Comparison of ENCODE assay signal across 19 cellular contexts in genomic region chr19:3340340-3340739, GRCh38.
"Had no signal": no experiment of that assay in that cellular context is flagged by ENCODE, and none has a peak within 500 bp of the region (broad histone marks: within the 10 kb centered on the region; RNA-seq: fewer than 3 reads in every experiment).

No MANE protein-coding gene starts in this region.

- H3K27ac Mint-ChIP-seq: activated B cell treated with CpG ODN at 0.5 μM for 24 hours; activated CD8-positive, alpha-beta T cell treated with anti-CD3 and anti-CD28 coated beads, Interleukin-2, amount 10 ng/mL, durations not matched to agents 7 days and 5 days; activated naive CD4-positive, alpha-beta T cell treated with anti-CD3 and anti-CD28 coated beads, Interleukin-2, amount 10 ng/mL, durations not matched to agents 7 days and 5 days; activated T-cell treated with anti-CD3 and anti-CD28 coated beads, Interleukin-2, amount 50 U/mL, for 24 hours; dendritic cell treated with granulocyte-macrophage colony-stimulating factor and Interleukin-4, amounts not matched to agents 40 ng/mL and 50 ng/mL, for 4 days; mesothelial cell of epicardium had no signal

- H3K4me3 ChIP-seq: lower lobe of right lung, prostate gland, right atrium auricular region, skin epidermis, suprapubic skin had no signal

- H3K27me3 Mint-ChIP-seq: activated T-cell treated with anti-CD3 and anti-CD28 coated beads, Interleukin-2, amount 50 U/mL, for 24 hours had no signal

- H3K9me3 ChIP-seq: lower lobe of right lung, prostate gland, right atrium auricular region, suprapubic skin had no signal

- H3K4me1 Mint-ChIP-seq: mesothelial cell of epicardium, neural crest cell had no signal

- H3K36me3 ChIP-seq: lower lobe of right lung, prostate gland, right atrium auricular region, suprapubic skin had no signal

- H3K27me3 ChIP-seq: right atrium auricular region, suprapubic skin had no signal

- H3K9me3 Mint-ChIP-seq: activated B cell treated with CpG ODN at 0.5 μM for 24 hours; activated naive CD4-positive, alpha-beta T cell treated with anti-CD3 and anti-CD28 coated beads, Interleukin-2, amount 10 ng/mL, durations not matched to agents 7 days and 5 days; activated T-cell treated with anti-CD3 and anti-CD28 coated beads, Interleukin-2, amount 50 U/mL, for 24 hours; dendritic cell treated with granulocyte-macrophage colony-stimulating factor and Interleukin-4, amounts not matched to agents 40 ng/mL and 50 ng/mL, for 4 days; mesothelial cell of epicardium; neural crest cell had no signal

- DNase-seq: activated B cell treated with CpG ODN at 0.5 μM for 24 hours; activated CD4-positive, alpha-beta T cell treated with anti-CD3 and anti-CD28 coated beads for 48 hours; activated CD8-positive, alpha-beta T cell treated with anti-CD3 and anti-CD28 coated beads, Interleukin-2, amount 10 ng/mL, durations not matched to agents 7 days and 5 days; activated naive CD4-positive, alpha-beta T cell treated with anti-CD3 and anti-CD28 coated beads, Interleukin-2, amount 10 ng/mL, durations not matched to agents 7 days and 5 days; activated T-cell treated with anti-CD3 and anti-CD28 coated beads, Interleukin-2, amount 50 U/mL, for 24 hours; aorta; cerebellar nuclear complex; effector CD8-positive, alpha-beta T cell; hippocampal formation; left cardiac atrium; lower lobe of right lung; stimulated activated naive CD8-positive, alpha-beta T cell treated with anti-CD3 and anti-CD28 coated beads, Interleukin-15, Interleukin-2, amounts not matched to agents 100 U/mL and 50 U/mL, for 24 hours had no signal

- ATAC-seq: activated CD8-positive, alpha-beta T cell treated with anti-CD3 and anti-CD28 coated beads, Interleukin-2, amount 10 ng/mL, durations not matched to agents 7 days and 5 days; left cardiac atrium; lower lobe of right lung; stimulated activated naive CD8-positive, alpha-beta T cell treated with anti-CD3 and anti-CD28 coated beads, Interleukin-15, Interleukin-2, amounts not matched to agents 100 U/mL and 50 U/mL, for 24 hours had no signal

- H3K36me3 Mint-ChIP-seq: activated naive CD4-positive, alpha-beta T cell treated with anti-CD3 and anti-CD28 coated beads, Interleukin-2, amount 10 ng/mL, durations not matched to agents 7 days and 5 days; mesothelial cell of epicardium had no signal

- H3K4me3 Mint-ChIP-seq: activated B cell treated with CpG ODN at 0.5 μM for 24 hours; activated CD8-positive, alpha-beta T cell treated with anti-CD3 and anti-CD28 coated beads, Interleukin-2, amount 10 ng/mL, durations not matched to agents 7 days and 5 days; activated naive CD4-positive, alpha-beta T cell treated with anti-CD3 and anti-CD28 coated beads, Interleukin-2, amount 10 ng/mL, durations not matched to agents 7 days and 5 days; activated T-cell treated with anti-CD3 and anti-CD28 coated beads, Interleukin-2, amount 50 U/mL, for 24 hours; dendritic cell treated with granulocyte-macrophage colony-stimulating factor and Interleukin-4, amounts not matched to agents 40 ng/mL and 50 ng/mL, for 4 days; mesothelial cell of epicardium; neural crest cell had no signal

- H3K27ac ChIP-seq: lower lobe of right lung, prostate gland, right atrium auricular region, suprapubic skin had no signal
